Comparison of ENCODE assay signal across 9 cellular contexts in genomic region chr16:1781254-1781653, GRCh38.
DNase-seq lines count a peak whose midpoint lies in the region; ATAC-seq lines count a peak whose summit lies in the region.
"Had no signal": no experiment of that assay in that cellular context is flagged by ENCODE, and none has a peak within 500 bp of the region (broad histone marks: within the 10 kb centered on the region; RNA-seq: fewer than 3 reads in every experiment).

No MANE protein-coding gene starts in this region.

- H3K27me3 Mint-ChIP-seq in stimulated activated naive B cell treated with anti-CD40 and anti-IgM and Interleukin-4, amounts not matched to agents 10 μg/mL and 1 μg/mL and 100 μg/mL, for 72 hours, result no peaks in the 10 kb centered on the region

- peaks cover 24% of the 10 kb centered on the region; the same call in 1 of the 2 replicates for H3K36me3 ChIP-seq in HUES48 (ENCODE audit: control insufficient read depth, insufficient read depth, low read length)
- peaks cover 15% of the 10 kb centered on the region for H3K36me3 ChIP-seq in adipocyte (ENCODE audit: control insufficient read depth, insufficient read depth, low read length, severe bottlenecking)

- no peaks in the 10 kb centered on the region for H3K9me3 Mint-ChIP-seq in stimulated activated naive B cell treated with anti-CD40 and anti-IgM and Interleukin-4, amounts not matched to agents 10 μg/mL and 1 μg/mL and 100 μg/mL, for 72 hours

- H3K9ac ChIP-seq in HUES48 (ENCODE audit: low read depth, low read length), result peak overlapping the region; percentile 65; the same call in 1 of the 2 replicates
- H3K9ac ChIP-seq in adipocyte (ENCODE audit: low read length), result peak overlapping the region; percentile 89

- peak overlapping the region; percentile 77 for H3K27ac ChIP-seq in HUES48 (ENCODE audit: low read depth, low read length)

- no peaks in the 10 kb centered on the region for H3K27me3 ChIP-seq in HUES48 (ENCODE audit: control insufficient read depth, insufficient read depth, low read length)
- no peaks in the 10 kb centered on the region for H3K27me3 ChIP-seq in adipocyte (replicated peaks; ENCODE audit: control insufficient read depth, insufficient read depth, low read length)

- peak overlapping the region; percentile 88 to 96 for H3K4me3 Mint-ChIP-seq in stimulated activated naive B cell treated with anti-CD40 and anti-IgM and Interleukin-4, amounts not matched to agents 10 μg/mL and 1 μg/mL and 100 μg/mL, for 72 hours

- DNase-seq in adipocyte (ENCODE audit: low read depth) (no peak), superior temporal gyrus (ENCODE audit: extremely low spot score) (no peak), DMS53 treated with DMSO at 0.1 percent for 48 hours (lab: John Stamatoyannopoulos, UW; ENCODE audit: unreplicated experiment) (no peak), glomerular visceral epithelial cell (ENCODE audit: extremely low spot score) (no peak)
- no peak for DNase-seq in stimulated activated naive B cell treated with anti-CD40 and anti-IgM and Interleukin-4, amounts not matched to agents 10 μg/mL and 1 μg/mL and 100 μg/mL, for 72 hours
- DNase-seq in activated effector memory CD4-positive, alpha-beta T cell treated with anti-CD3 and anti-CD28 coated beads, Interleukin-2, amount 50 U/mL, for 16 hours, result no peak
- DNase-seq: GOT3 had no signal

- peak overlapping the region; percentile 94 for H3K27ac Mint-ChIP-seq in stimulated activated naive B cell treated with anti-CD40 and anti-IgM and Interleukin-4, amounts not matched to agents 10 μg/mL and 1 μg/mL and 100 μg/mL, for 72 hours

- no peak for ATAC-seq in stimulated activated naive B cell treated with anti-CD40 and anti-IgM and Interleukin-4, amounts not matched to agents 10 μg/mL and 1 μg/mL and 100 μg/mL, for 72 hours (replicated peaks)

- H3K4me3 ChIP-seq in HUES48 (ENCODE audit: low read depth, low read length), result peak overlapping the region; percentile 79
- H3K4me3 ChIP-seq in adipocyte (ENCODE audit: low read length), result peak overlapping the region; percentile 88
- H3K4me3 ChIP-seq in iPS-18c (ENCODE audit: insufficient read depth, low read depth, low read length), result peak overlapping the region; percentile 74

- H3K36me3 Mint-ChIP-seq in stimulated activated naive B cell treated with anti-CD40 and anti-IgM and Interleukin-4, amounts not matched to agents 10 μg/mL and 1 μg/mL and 100 μg/mL, for 72 hours, result peaks cover 9 to 14% of the 10 kb centered on the region in 2 donors

- H3K4me1 Mint-ChIP-seq in stimulated activated naive B cell treated with anti-CD40 and anti-IgM and Interleukin-4, amounts not matched to agents 10 μg/mL and 1 μg/mL and 100 μg/mL, for 72 hours, result peaks cover 15 to 39% of the 10 kb centered on the region in 2 donors

- H3K4me1 ChIP-seq in HUES48 (ENCODE audit: control insufficient read depth, insufficient read depth, low read length) (peaks cover 4% of the 10 kb centered on the region; the same call in 1 of the 2 replicates), adipocyte (ENCODE audit: control insufficient read depth, insufficient read depth, low read length) (peaks cover 5% of the 10 kb centered on the region)

- H3K9me3 ChIP-seq in HUES48 (ENCODE audit: control insufficient read depth, insufficient read depth, low read length), result no peaks in the 10 kb centered on the region
- H3K9me3 ChIP-seq in adipocyte (ENCODE audit: control insufficient read depth, low read length), result no peaks in the 10 kb centered on the region
- H3K9me3 ChIP-seq in iPS-18c (ENCODE audit: control insufficient read depth, insufficient read depth, low read length), result peaks cover 4% of the 10 kb centered on the region
